Comparison of ENCODE assay signal across 9 cellular contexts in genomic region chr6:99119109-99120031, GRCh38.
A peak's percentile ranks its signal among the peaks of the same experiment; 100 is the strongest.
DNase-seq lines count a peak whose midpoint lies in the region; ATAC-seq and TF ChIP-seq lines count a peak whose summit lies in the region.
"Had no signal": no experiment of that assay in that cellular context is flagged by ENCODE, and none has a peak within 500 bp of the region (broad histone marks: within the 10 kb centered on the region; RNA-seq: fewer than 3 reads in every experiment).

No MANE protein-coding gene starts in this region.

- POLR2A ChIA-PET in Panc1 (lab: Charles Lee) = no interaction called here

- no peak overlapping the region for H3K27ac ChIP-seq in Panc1 (ENCODE audit: low read length)
- no peak overlapping the region for H3K27ac ChIP-seq in lung (ENCODE audit: low read depth in 1 of 2, low read length in 1 of 2)
- H3K27ac ChIP-seq: BLaER1 had no signal

- H3K4me3 ChIP-seq in Panc1 (ENCODE audit: low read depth in 2 of 2, low read length in 2 of 2) = no peak overlapping the region
- H3K4me3 ChIP-seq in choroid plexus epithelial cell (ENCODE audit: low read depth, low read length) = no peak overlapping the region
- no peak overlapping the region for H3K4me3 ChIP-seq in lung
- H3K4me3 ChIP-seq: BLaER1 had no signal

- H3K27me3 ChIP-seq in Panc1 (ENCODE audit: control insufficient read depth, insufficient read depth, low read length) (peaks cover 9% of the 10 kb centered on the region), lung (ENCODE audit: control insufficient read depth, insufficient read depth) (no peaks in the 10 kb centered on the region)
- H3K27me3 ChIP-seq: BLaER1 had no signal

- TF ChIP-seq CTCF in Panc1 (IDR thresholded peaks at IDR 0.05) (peak; percentile 77), choroid plexus epithelial cell (conservative IDR thresholded peaks at IDR 0.05; ENCODE audit: low read depth, low read length) (peak; percentile 72), lung (IDR thresholded peaks at IDR 0.05; ENCODE audit: control extremely low read depth, extremely low read depth) (peak; percentile 39)

- intact Hi-C loops in Panc1 (cut with micrococcal nuclease; ENCODE audit: unreplicated experiment) = loop anchor here (5.0 kb wide), 1 partner anchor 272 kb away; no protein-coding TSS in a partner anchor

- DNase-seq in NCI-H2196 (lab: John Stamatoyannopoulos, UW; ENCODE audit: unreplicated experiment) (peak; percentile 36), NCI-H2196 treated with DMSO at 0.1 percent for 48 hours (lab: John Stamatoyannopoulos, UW; ENCODE audit: unreplicated experiment) (no peak), LHCN-M2 (ENCODE audit: low read depth) (peak; percentile 43), Panc1 (ENCODE audit: low read depth, low spot score) (peak; percentile 18), choroid plexus epithelial cell (ENCODE audit: low read depth) (peak; percentile 66), lung (ENCODE audit: low spot score) (no peak)

- no peaks in the 10 kb centered on the region for H3K9me3 ChIP-seq in Panc1 (ENCODE audit: control insufficient read depth, insufficient read depth, low read depth, low read length)
- no peaks in the 10 kb centered on the region for H3K9me3 ChIP-seq in lung (ENCODE audit: control insufficient read depth in 2 of 2, insufficient read depth in 1 of 2, low read length in 1 of 2)
- H3K9me3 ChIP-seq: BLaER1 had no signal

- in situ Hi-C loops in Panc1 (cut with HindIII; ENCODE audit: low pct_unique_long_range_greater_than_20kb, low sequenced_read_pairs) = no loop called here

- CTCF ChIA-PET in Panc1 (lab: Charles Lee) = interaction anchor here (0.6 to 0.9 kb wide), 2 partner anchors 9 to 286 kb away, joined by 3 read pairs; no protein-coding TSS in a partner anchor

- 50 to 51% methylated on average over 8 of the region's 8 CpGs for WGBS in lung, 2 donors

- H3K36me3 ChIP-seq in Panc1 (ENCODE audit: control insufficient read depth, insufficient read depth, low read length) = no peaks in the 10 kb centered on the region
- no peaks in the 10 kb centered on the region for H3K36me3 ChIP-seq in lung (ENCODE audit: control insufficient read depth in 2 of 2, insufficient read depth in 2 of 2, low read length in 2 of 2)
- H3K36me3 ChIP-seq: BLaER1 had no signal

- ATAC-seq in GM21528 (IDR thresholded peaks at IDR 0.05; ENCODE audit: low FRiP score, unreplicated experiment) (peak; percentile 68), Panc1 (peak; percentile 76), lung (ENCODE audit: insufficient read depth, low FRiP score) (peak; percentile 71), GM21723 (IDR thresholded peaks at IDR 0.05; ENCODE audit: unreplicated experiment) (no peak)

- no TSS peak for BruUV-seq in Panc1 (replicated peaks; lab: Mats Ljungman, UMichigan)

- H3K4me1 ChIP-seq in Panc1 (ENCODE audit: control insufficient read depth, insufficient read depth, low read length) = no peaks in the 10 kb centered on the region
- no peaks in the 10 kb centered on the region for H3K4me1 ChIP-seq in lung (ENCODE audit: control insufficient read depth in 2 of 2, insufficient read depth in 2 of 2, low read length in 2 of 2)
- H3K4me1 ChIP-seq: BLaER1 had no signal

Comparison
In these comparisons a context has a peak if more than half of its experiments do, and no peak if none do; other contexts are left out.
1. DNase-seq: peak in NCI-H2196 (single experiment), LHCN-M2 (single experiment), Panc1 (single experiment) and choroid plexus epithelial cell (single experiment); none in NCI-H2196 treated with DMSO at 0.1 percent for 48 hours (single experiment) and lung (single experiment).
2. Peak in every context shown above with its lines, with median percentiles within 50 percentile points of each other: CTCF ChIP-seq.